In the genomic region with DNA sequence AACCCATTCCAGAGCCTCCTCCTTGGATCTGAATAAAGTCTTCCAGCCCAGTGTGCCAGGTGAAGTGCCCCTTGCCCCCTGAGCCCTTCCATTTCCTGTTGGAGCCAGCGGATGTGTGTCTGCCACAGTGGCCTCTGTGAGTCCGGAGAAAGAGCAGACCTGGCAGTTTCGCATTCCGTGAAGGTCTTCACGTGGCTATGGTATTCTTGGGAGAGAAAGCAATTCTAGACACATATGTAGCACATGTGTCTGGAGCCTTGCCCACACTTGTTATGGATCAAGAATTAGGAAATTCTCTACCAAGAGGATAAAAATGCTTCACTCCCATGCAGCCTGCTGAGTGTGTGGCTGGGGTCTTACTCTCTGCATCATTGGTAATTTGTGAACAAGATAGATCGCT, we compare ENCODE assay signal across 14 cellular contexts.
"Had no signal": no experiment of that assay in that cellular context is flagged by ENCODE, and none has a peak within 500 bp of the region (broad histone marks: within the 10 kb centered on the region; RNA-seq: fewer than 3 reads in every experiment).

No MANE protein-coding gene starts in this region.

- H3K27me3 Mint-ChIP-seq: brain had no signal

- H3K9me3 Mint-ChIP-seq: activated naive CD4-positive, alpha-beta T cell treated with anti-CD3 and anti-CD28 coated beads for 36 hours; brain; endodermal cell; natural killer cell treated with Interleukin-12 subunit alpha and Interleukin-12 subunit beta and Interleukin-15 and Interleukin-18, amount 100 ng/mL, for 72 hours; WTC11 had no signal

- H3K9me3 ChIP-seq: gastrocnemius medialis, heart right ventricle, suprapubic skin, upper lobe of right lung had no signal

- H3K4me1 ChIP-seq: upper lobe of right lung had no signal

- ATAC-seq: left lobe of liver; stimulated activated naive CD8-positive, alpha-beta T cell treated with anti-CD3 and anti-CD28 coated beads, Interleukin-15, Interleukin-2, amounts not matched to agents 100 U/mL and 50 U/mL, for 24 hours; upper lobe of right lung; WTC11 had no signal

- H3K36me3 ChIP-seq: gastrocnemius medialis, heart right ventricle, suprapubic skin, upper lobe of right lung had no signal

- H3K4me3 Mint-ChIP-seq: activated naive CD4-positive, alpha-beta T cell treated with anti-CD3 and anti-CD28 coated beads for 36 hours; brain; endodermal cell; natural killer cell treated with Interleukin-12 subunit alpha and Interleukin-12 subunit beta and Interleukin-15 and Interleukin-18, amount 100 ng/mL, for 72 hours; WTC11 had no signal

- H3K4me3 ChIP-seq: gastrocnemius medialis, heart right ventricle, suprapubic skin, upper lobe of right lung had no signal

- H3K4me1 Mint-ChIP-seq: endodermal cell, WTC11 had no signal

- FAIRE-seq: islet of Langerhans had no signal

- H3K27me3 ChIP-seq: suprapubic skin, upper lobe of right lung had no signal

- H3K27ac ChIP-seq: gastrocnemius medialis, heart right ventricle, suprapubic skin, upper lobe of right lung had no signal

- DNase-seq: activated CD4-positive, alpha-beta T cell treated with anti-CD3 and anti-CD28 coated beads for 48 hours; activated naive CD4-positive, alpha-beta T cell treated with anti-CD3 and anti-CD28 coated beads for 36 hours; endodermal cell; gastrocnemius medialis; heart right ventricle; stimulated activated CD4-positive, alpha-beta T cell treated with anti-CD3 and anti-CD28 coated beads, Interleukin-2, amount 100 ng/mL, for 48 hours; stimulated activated naive CD8-positive, alpha-beta T cell treated with anti-CD3 and anti-CD28 coated beads, Interleukin-15, Interleukin-2, amounts not matched to agents 100 U/mL and 50 U/mL, for 24 hours; upper lobe of right lung had no signal

- H3K36me3 Mint-ChIP-seq: brain; natural killer cell treated with Interleukin-12 subunit alpha and Interleukin-12 subunit beta and Interleukin-15 and Interleukin-18, amount 100 ng/mL, for 72 hours; WTC11 had no signal

- H3K27ac Mint-ChIP-seq: activated naive CD4-positive, alpha-beta T cell treated with anti-CD3 and anti-CD28 coated beads for 36 hours; endodermal cell; natural killer cell treated with Interleukin-12 subunit alpha and Interleukin-12 subunit beta and Interleukin-15 and Interleukin-18, amount 100 ng/mL, for 72 hours; WTC11 had no signal
